Comparison of ENCODE assay signal across 8 cellular contexts in genomic region chr5:18314192-18314778, GRCh38.
DNase-seq lines count a peak whose midpoint lies in the region; ATAC-seq and TF ChIP-seq lines count a peak whose summit lies in the region.

No MANE protein-coding gene starts in this region.

- TF ChIP-seq CTCF in MCF 10A (IDR thresholded peaks at IDR 0.05; ENCODE audit: unreplicated experiment), result peak; percentile 41

- H3K4me1 Mint-ChIP-seq in MCF 10A (ENCODE audit: insufficient read depth, unreplicated experiment), result no peaks in the 10 kb centered on the region

- no peaks in the 10 kb centered on the region for H3K36me3 Mint-ChIP-seq in MCF 10A (ENCODE audit: insufficient read depth, unreplicated experiment)

- H3K27me3 Mint-ChIP-seq in MCF 10A (ENCODE audit: insufficient read depth, unreplicated experiment), result no peaks in the 10 kb centered on the region

- CTCF ChIA-PET in MCF 10A (lab: Yijun Ruan, JAX), result interaction anchor here (1.0 to 2.5 kb wide), 5 partner anchors 9 to 1112 kb away, joined by 3 to 24 read pairs (median 3); no protein-coding TSS in a partner anchor

- no peak overlapping the region for H3K4me3 Mint-ChIP-seq in MCF 10A (ENCODE audit: unreplicated experiment)

- DNase-seq in NCI-H1417 (lab: John Stamatoyannopoulos, UW) (peak in 2 of 3 experiments; percentile 26 to 62), NCI-H1417 treated with DMSO at 0.1 percent for 48 hours (lab: John Stamatoyannopoulos, UW) (no peak), MV-4-11 (lab: John Stamatoyannopoulos, UW) (peak; percentile 7), MCF 10A (ENCODE audit: unreplicated experiment) (peak; percentile 45), midbrain (lab: John Stamatoyannopoulos, UW) (peak; percentile 20)
- DNase-seq in activated T-cell treated with anti-CD3 and anti-CD28 coated beads, Interleukin-2, amount 50 U/mL, for 1 hour, result no peak

- H3K9me3 Mint-ChIP-seq in MCF 10A (ENCODE audit: unreplicated experiment), result no peaks in the 10 kb centered on the region

- POLR2A ChIA-PET in MCF 10A (lab: Yijun Ruan, JAX), result interaction anchor here (0.5 to 1.8 kb wide), 3 partner anchors 10 to 1492 kb away, joined by 3 to 6 read pairs (median 4); no protein-coding TSS in a partner anchor

- no peak overlapping the region for H3K27ac Mint-ChIP-seq in MCF 10A (ENCODE audit: low read depth, unreplicated experiment)

- ATAC-seq in GM21390 (IDR thresholded peaks at IDR 0.05; ENCODE audit: unreplicated experiment) (no peak), esophagus mucosa (no peak)

- no TSS peak for BruUV-seq in MCF 10A (replicated peaks; lab: Mats Ljungman, UMichigan)

- intact Hi-C loops in MCF 10A (cut with micrococcal nuclease), result loop anchor here (1.0 kb wide), 1 partner anchor 1098 kb away; no protein-coding TSS in a partner anchor

Comparison
In these comparisons a context has a peak if more than half of its experiments do, and no peak if none do; other contexts are left out.
1. DNase-seq: peak in NCI-H1417 (2 of 3), MV-4-11 (single experiment), MCF 10A (single experiment) and midbrain (single experiment); none in NCI-H1417 treated with DMSO at 0.1 percent for 48 hours (single experiment) and activated T-cell treated with anti-CD3 and anti-CD28 coated beads, Interleukin-2, amount 50 U/mL, for 1 hour (single experiment).